Comparison of ENCODE assay signal across 16 cellular contexts in genomic region chr7:30020535-30020934, GRCh38. TPM values are rescaled to one million over a fixed set of nuclear protein-coding genes. Genes with fewer than 3 reads are reported as not detected.
DNase-seq lines count a peak whose midpoint lies in the region; ATAC-seq, FAIRE-seq and TF ChIP-seq lines count a peak whose summit lies in the region.
"Had no signal": no experiment of that assay in that cellular context is flagged by ENCODE, and none has a peak within 500 bp of the region (broad histone marks: within the 10 kb centered on the region; RNA-seq: fewer than 3 reads in every experiment).

No MANE protein-coding gene starts in this region.

- TF ChIP-seq CTCF in IMR-90 (conservative IDR thresholded peaks at IDR 0.05; ENCODE audit: low read depth, low read length) (no peak), PC-9 (conservative IDR thresholded peaks at IDR 0.05) (no peak)

- H3K36me3 ChIP-seq in ACC112 (ENCODE audit: insufficient read depth, low read length) (no peaks in the 10 kb centered on the region), IMR-90 (ENCODE audit: control insufficient read depth, insufficient read depth, low read length) (peaks cover 6% of the 10 kb centered on the region), PC-9 (ENCODE audit: low read depth) (peaks cover 26% of the 10 kb centered on the region; the same call in 1 of the 2 replicates)

- no peaks in the 10 kb centered on the region; the same call in 1 of the 2 replicates for H3F3A ChIP-seq in PC-9 (ENCODE audit: insufficient read depth, low read depth)

- H3K79me1 ChIP-seq in IMR-90 (ENCODE audit: low read depth in 1 of 2, low read length in 2 of 2): peaks cover 17 to 32% of the 10 kb centered on the region in 2 experiments

- H2BK5ac ChIP-seq in IMR-90 (ENCODE audit: low read depth, low read length, poor library complexity, severe bottlenecking): no peak overlapping the region

- H3K27me3 ChIP-seq in ACC112 (ENCODE audit: insufficient read depth, low read length) (no peaks in the 10 kb centered on the region), IMR-90 (ENCODE audit: control insufficient read depth, insufficient read depth, low read length) (no peaks in the 10 kb centered on the region), PC-9 (ENCODE audit: insufficient read depth, low read depth) (no peaks in the 10 kb centered on the region)

- CTCF ChIA-PET in IMR-90 (lab: Yijun Ruan, JAX) (no interaction called here), PC-9 (lab: Charles Lee) (no interaction called here)

- H4K91ac ChIP-seq in IMR-90 (ENCODE audit: insufficient read depth, low read depth, low read length): no peak overlapping the region

- H2AFZ ChIP-seq in ACC112 (ENCODE audit: low read length, unreplicated experiment): no peak overlapping the region
- H2AFZ ChIP-seq in IMR-90 (replicated peaks; ENCODE audit: low read length, poor library complexity): no peak overlapping the region
- H2AFZ ChIP-seq in PC-9: no peak overlapping the region

- peak overlapping the region; percentile 24; the same call in 1 of the 2 replicates for H3K27ac ChIP-seq in ACC112 (ENCODE audit: low read depth, low read length)
- no peak overlapping the region for H3K27ac ChIP-seq in IMR-90 (ENCODE audit: insufficient read depth, low read length)
- H3K27ac ChIP-seq in PC-9: 0 out of 2 replicates have a peak overlapping the region, but pooled peaks have one; percentile 11
- H3K27ac ChIP-seq: A549, SK-N-MC had no signal

- H3K4me1 ChIP-seq in ACC112 (ENCODE audit: control insufficient read depth, insufficient read depth, low read length, unreplicated experiment): peaks cover 31% of the 10 kb centered on the region
- H3K4me1 ChIP-seq in IMR-90 (ENCODE audit: control insufficient read depth, insufficient read depth, low read length): no peaks in the 10 kb centered on the region; the same call in 1 of the 2 replicates
- H3K4me1 ChIP-seq in PC-9 (replicated peaks; ENCODE audit: insufficient read depth): peaks cover 34% of the 10 kb centered on the region

- BruUV-seq in IMR-90 (replicated peaks; lab: Mats Ljungman, UMichigan) (no TSS peak), PC-9 (replicated peaks; lab: Mats Ljungman, UMichigan) (no TSS peak)

- intact Hi-C loops in IMR-90 (cut with micrococcal nuclease) (no loop called here), PC-9 (cut with micrococcal nuclease; ENCODE audit: unreplicated experiment) (no loop called here)

- TF ChIP-seq POLR2A in IMR-90 (IDR thresholded peaks at IDR 0.05; ENCODE audit: low read depth, low read length): no peak

- WGBS in IMR-90 (ENCODE audit: extremely low coverage in 2 of 2, insufficient read length in 1 of 2), 2 experiments: no CpG with 5 or more reads among the region's 1 CpG

- dilution Hi-C loops in IMR-90 (cut with HindIII; ENCODE audit: low sequenced_read_pairs, unreplicated experiment): no loop called here

- ATAC-seq in IMR-90 (ENCODE audit: low read depth) (no peak), HG03354 (IDR thresholded peaks at IDR 0.05; ENCODE audit: poor library complexity, severe bottlenecking, unreplicated experiment) (no peak)

- H2AK9ac ChIP-seq in IMR-90 (replicated peaks; ENCODE audit: low read depth, low read length, poor library complexity): no peak overlapping the region

- H3K56ac ChIP-seq in IMR-90 (ENCODE audit: extremely low read depth, insufficient read depth, low read length): no peak overlapping the region

- H3K18ac ChIP-seq in IMR-90 (ENCODE audit: low read depth, low read length): no peak overlapping the region

- no peak overlapping the region for H2BK20ac ChIP-seq in IMR-90 (ENCODE audit: low read depth, low read length)

- no peak overlapping the region for H3K4ac ChIP-seq in IMR-90 (ENCODE audit: low read depth, low read length)

- H3K9me2 ChIP-seq in PC-9 (ENCODE audit: insufficient read depth): no peaks in the 10 kb centered on the region

- peak; percentile 69 for FAIRE-seq in islet of Langerhans (lab: Jason Lieb, UNC)
- no peak for FAIRE-seq in urothelium cell line (lab: Jason Lieb, UNC)
- FAIRE-seq: A549 had no signal

- H3K9me3 ChIP-seq in IMR-90 (ENCODE audit: control insufficient read depth, insufficient read depth, low read length) (no peaks in the 10 kb centered on the region), PC-9 (ENCODE audit: insufficient read depth, low read depth) (no peaks in the 10 kb centered on the region)
- H3K9me3 ChIP-seq: A549 had no signal

- DNase-seq in IMR-90 (no peak), PC-9 (no peak), urothelium cell line (ENCODE audit: low spot score) (no peak), COR-L47 (lab: John Stamatoyannopoulos, UW) (no peak)
- no peak for DNase-seq in activated CD4-positive, alpha-beta T cell treated with anti-CD3 and anti-CD28 coated beads for 4 hours
- DNase-seq: DMS153; NCI-H1105 treated with DMSO at 0.1 percent for 48 hours; NCI-H1694 treated with DMSO at 0.1 percent for 48 hours; NCI-H345; NK-92 treated with Interleukin-12 subunit alpha and Interleukin-12 subunit beta, amount 100 ng/mL, for 24 hours; Right ventricle myocardium superior had no signal

- H3K23ac ChIP-seq in IMR-90 (ENCODE audit: low read depth, low read length): no peak overlapping the region

- no peak overlapping the region for H2AK5ac ChIP-seq in IMR-90 (ENCODE audit: low read depth, low read length)

- no peak overlapping the region for H4K8ac ChIP-seq in IMR-90 (ENCODE audit: low read depth in 2 of 2, low read length in 2 of 2)

- no peak overlapping the region for H3K14ac ChIP-seq in IMR-90 (replicated peaks; ENCODE audit: low read depth, low read length)

- H3K9ac ChIP-seq in IMR-90 (ENCODE audit: low read depth, low read length): no peak overlapping the region

- no peak overlapping the region for H2BK15ac ChIP-seq in IMR-90 (ENCODE audit: low read depth, low read length)

- in situ Hi-C loops in IMR-90 (cut with MboI; ENCODE audit: low sequenced_read_pairs): no loop called here

- peak overlapping the region; percentile 35; the same call in 1 of the 2 replicates for H3K4me2 ChIP-seq in IMR-90 (ENCODE audit: low read depth, low read length)
- no peak overlapping the region for H3K4me2 ChIP-seq in PC-9

- POLR2A ChIA-PET in IMR-90 (lab: Charles Lee; ENCODE audit: unreplicated experiment) (no interaction called here), PC-9 (lab: Charles Lee; ENCODE audit: unreplicated experiment) (no interaction called here)

- H3K4me3 ChIP-seq in ACC112 (ENCODE audit: low read depth, low read length) (no peak overlapping the region), IMR-90 (ENCODE audit: insufficient read depth, low read depth, low read length) (no peak overlapping the region), PC-9 (no peak overlapping the region)
- H3K4me3 ChIP-seq: A549, SK-N-MC had no signal

- no peak overlapping the region for H4K5ac ChIP-seq in IMR-90 (ENCODE audit: low read depth, low read length)

- H3K79me2 ChIP-seq in ACC112 (ENCODE audit: control insufficient read depth, insufficient read depth, low read length, unreplicated experiment) (peaks cover 24% of the 10 kb centered on the region), PC-9 (ENCODE audit: low read depth) (peaks cover 35% of the 10 kb centered on the region)

- H4K20me1 ChIP-seq in IMR-90 (ENCODE audit: insufficient read depth, low read length) (peaks cover 4% of the 10 kb centered on the region; the same call in 1 of the 2 replicates), PC-9 (ENCODE audit: insufficient read depth) (no peaks in the 10 kb centered on the region)

- no peak for TF ChIP-seq RAD21 in IMR-90 (IDR thresholded peaks at IDR 0.05; ENCODE audit: low read length)

- H2BK120ac ChIP-seq in IMR-90 (ENCODE audit: low read depth, low read length): no peak overlapping the region

- peaks cover 7% of the 10 kb centered on the region for H3K9me1 ChIP-seq in IMR-90 (ENCODE audit: insufficient read depth, low read length)

TF ChIP-seq in IMR-90, 13 proteins besides CTCF, POLR2A, EP300 and RAD21:
- TF ChIP-seq CHD1 (IDR thresholded peaks at IDR 0.05; ENCODE audit: low read depth, low read length) (no peak), FOS (IDR thresholded peaks at IDR 0.05; ENCODE audit: low read depth, low read length) (no peak), BHLHE40 (IDR thresholded peaks at IDR 0.05; ENCODE audit: low read depth, low read length) (no peak)

RNA-seq across cellular contexts. Expression of gene FKBP14, which starts 6.0 kb away (rescaled TPM):
- 27.1 and 45.0 TPM in 2 replicates for total RNA-seq in IMR-90 (2012; rRNA removed)
- polyA plus RNA-seq in IMR-90 (2012; rRNA removed): 21.8 and 26.3 TPM in 2 replicates
- 5.9 and 7.5 TPM in 2 replicates for polyA plus RNA-seq in IMR-90 (2012; cell fraction: cytosol; rRNA removed)
- 1.6 and 9.7 TPM in 2 replicates for polyA plus RNA-seq in IMR-90 (2012; cell fraction: nucleus; rRNA removed; ENCODE audit: low replicate concordance)
- 29.8 and 29.9 TPM in 2 replicates for total RNA-seq in PC-9 (2021)

RNA-seq across cellular contexts. Expression of gene PLEKHA8, which starts 7.7 kb away (rescaled TPM):
- 9.7 and 13.6 TPM in 2 replicates for total RNA-seq in IMR-90 (2012; rRNA removed)
- polyA plus RNA-seq in IMR-90 (2012; rRNA removed): 2.9 and 3.6 TPM in 2 replicates
- polyA plus RNA-seq in IMR-90 (2012; cell fraction: cytosol; rRNA removed): 0.76 and 0.88 TPM in 2 replicates
- 1.0 and 5.6 TPM in 2 replicates for polyA plus RNA-seq in IMR-90 (2012; cell fraction: nucleus; rRNA removed; ENCODE audit: low replicate concordance)
- total RNA-seq in PC-9 (2021): 23.0 and 29.6 TPM in 2 replicates

RNA-seq across cellular contexts. Expression of gene SCRN1, which starts 30.9 kb away (rescaled TPM):
- total RNA-seq in IMR-90 (2012; rRNA removed): 124 and 141 TPM in 2 replicates
- 49.2 and 57.1 TPM in 2 replicates for polyA plus RNA-seq in IMR-90 (2012; rRNA removed)
- polyA plus RNA-seq in IMR-90 (2012; cell fraction: cytosol; rRNA removed): 22.1 and 25.6 TPM in 2 replicates
- polyA plus RNA-seq in IMR-90 (2012; cell fraction: nucleus; rRNA removed; ENCODE audit: low replicate concordance): 18.4 and 54.4 TPM in 2 replicates
- 94.4 and 97.5 TPM in 2 replicates for total RNA-seq in PC-9 (2021)
